8 cellular contexts compared by ENCODE assay signal in genomic region chr9:72280913-72281500, GRCh38.
A peak's percentile ranks its signal among the peaks of the same experiment; 100 is the strongest.
DNase-seq lines count a peak whose midpoint lies in the region; ATAC-seq and TF ChIP-seq lines count a peak whose summit lies in the region.

No MANE protein-coding gene starts in this region.

- DNase-seq in AG08396 (ENCODE audit: low spot score) (peak; percentile 71), NCI-H226 (peak; percentile 31), chondrocyte (ENCODE audit: low spot score) (no peak), left lobe of liver (ENCODE audit: low spot score) (peak; percentile 76)
- peak; percentile 47 to 50 for DNase-seq in activated CD4-positive, alpha-beta T cell treated with anti-CD3 and anti-CD28 coated beads for 24 hours (ENCODE audit: low read depth in 2 of 2)
- DNase-seq in stimulated activated CD4-positive, alpha-beta T cell treated with anti-CD3 and anti-CD28 coated beads, Interleukin-4, amount 100 ng/mL, for 48 hours (ENCODE audit: low read depth in 2 of 2) = peak; percentile 49 to 57

- ATAC-seq in GM18519 (IDR thresholded peaks at IDR 0.05; ENCODE audit: low FRiP score, unreplicated experiment) (peak; percentile 67), HG03045 (IDR thresholded peaks at IDR 0.05; ENCODE audit: unreplicated experiment) (peak; percentile 76), left lobe of liver (peak; percentile 98)

- TF ChIP-seq CTCF in chondrocyte (IDR thresholded peaks at IDR 0.05) = peak; percentile 96

- H3K36me3 Mint-ChIP-seq in chondrocyte (ENCODE audit: low read depth) = no peaks in the 10 kb centered on the region

- no peaks in the 10 kb centered on the region for H3K4me1 Mint-ChIP-seq in chondrocyte (ENCODE audit: low read depth)

- peaks cover 4% of the 10 kb centered on the region for H3K9me3 Mint-ChIP-seq in chondrocyte (ENCODE audit: low read depth)

- no peak overlapping the region for H3K4me3 Mint-ChIP-seq in chondrocyte (ENCODE audit: unreplicated experiment)

- peaks cover 17% of the 10 kb centered on the region for H3K27me3 Mint-ChIP-seq in chondrocyte (ENCODE audit: low read depth)

- H3K27ac Mint-ChIP-seq in chondrocyte (ENCODE audit: unreplicated experiment) = no peak overlapping the region
